In the genomic region with DNA sequence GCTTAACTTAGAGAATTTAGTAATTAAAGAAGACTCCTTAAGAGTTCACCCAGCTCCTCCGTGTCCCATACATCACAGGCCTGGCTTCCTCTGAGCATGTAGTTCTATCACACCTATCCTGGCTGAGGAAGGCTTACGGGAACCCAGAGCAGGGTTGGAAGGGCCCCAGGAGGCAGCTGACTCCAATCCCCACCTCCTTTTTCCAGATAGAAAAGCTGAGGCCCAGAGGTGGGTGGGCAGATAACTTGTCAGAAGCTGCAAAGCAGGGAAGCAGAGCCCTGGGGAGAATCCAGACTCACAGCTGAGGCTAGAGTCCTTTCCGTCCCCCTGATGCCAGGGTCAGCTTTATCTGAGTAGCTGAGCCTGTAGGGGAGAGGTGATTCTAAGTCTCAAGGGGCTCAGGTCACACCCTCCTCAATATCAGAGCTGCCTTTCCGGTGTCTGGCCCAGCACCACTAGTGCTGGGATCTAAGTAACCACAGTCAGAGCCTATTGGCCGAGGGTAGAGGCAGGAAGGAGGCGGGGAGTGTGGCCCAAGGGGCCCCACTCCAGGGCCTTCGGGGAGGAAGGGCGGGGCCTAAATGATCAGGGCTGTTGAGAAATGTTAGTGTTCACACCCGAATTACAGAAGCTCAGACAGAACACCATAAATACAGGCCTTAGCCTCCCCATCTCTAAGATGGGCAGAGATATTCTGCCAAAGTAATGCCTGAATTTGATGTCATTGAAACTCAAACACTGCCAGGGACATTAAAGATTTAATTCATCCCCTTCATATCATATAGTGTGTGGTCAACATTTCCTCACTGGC, we compare ENCODE assay signal across 8 cellular contexts. TPM values are rescaled to one million over a fixed set of nuclear protein-coding genes. Genes with fewer than 3 reads are reported as not detected.
DNase-seq lines count a peak whose midpoint lies in the region; ATAC-seq and TF ChIP-seq lines count a peak whose summit lies in the region.

No MANE protein-coding gene starts in this region.

- peaks cover 49% of the 10 kb centered on the region for H3K36me3 ChIP-seq in OCI-LY7 (ENCODE audit: insufficient read depth, low read length)
- no peaks in the 10 kb centered on the region for H3K36me3 ChIP-seq in smooth muscle cell (ENCODE audit: low read depth)
- H3K36me3 ChIP-seq in PC-9 (ENCODE audit: low read depth): no peaks in the 10 kb centered on the region

- H3K27me3 ChIP-seq in smooth muscle cell (ENCODE audit: low read depth): no peaks in the 10 kb centered on the region
- H3K27me3 ChIP-seq in PC-9 (ENCODE audit: insufficient read depth, low read depth): no peaks in the 10 kb centered on the region

- H3K27me3 Mint-ChIP-seq in activated T-helper 17 cell treated with anti-CD3 and anti-CD28 coated beads, Interleukin-2, amount 50 U/mL, for 72 hours: no peaks in the 10 kb centered on the region

- peak overlapping the region; percentile 67 for H3K4me3 ChIP-seq in OCI-LY7 (ENCODE audit: low read depth, low read length, poor library complexity, severe bottlenecking)
- H3K4me3 ChIP-seq in smooth muscle cell: no peak overlapping the region
- H3K4me3 ChIP-seq in PC-9: no peak overlapping the region

- ATAC-seq in GM18517 (IDR thresholded peaks at IDR 0.05; ENCODE audit: unreplicated experiment) (peak; percentile 71), HG02884 (IDR thresholded peaks at IDR 0.05; ENCODE audit: unreplicated experiment) (peak; percentile 74), Right ventricle myocardium superior (ENCODE audit: poor library complexity) (peak; percentile 89)
- peak; percentile 89 for ATAC-seq in activated T-helper 17 cell treated with anti-CD3 and anti-CD28 coated beads, Interleukin-2, amount 50 U/mL, for 72 hours (replicated peaks)

- peaks cover 97% of the 10 kb centered on the region for H3K4me1 ChIP-seq in OCI-LY7 (ENCODE audit: insufficient read depth, low read length, poor library complexity, severe bottlenecking)
- H3K4me1 ChIP-seq in smooth muscle cell (ENCODE audit: low read depth): no peaks in the 10 kb centered on the region
- no peaks in the 10 kb centered on the region for H3K4me1 ChIP-seq in PC-9 (replicated peaks; ENCODE audit: insufficient read depth)

- H3K27ac ChIP-seq in OCI-LY7 (ENCODE audit: low read depth, low read length, poor library complexity, severe bottlenecking) (peak overlapping the region; percentile 98), smooth muscle cell (ENCODE audit: low read depth) (no peak overlapping the region), PC-9 (no peak overlapping the region)

- H3K4me3 Mint-ChIP-seq in activated T-helper 17 cell treated with anti-CD3 and anti-CD28 coated beads, Interleukin-2, amount 50 U/mL, for 72 hours: peak overlapping the region; percentile 91

- TF ChIP-seq CTCF in OCI-LY7 (conservative IDR thresholded peaks at IDR 0.05; ENCODE audit: low read length): no peak
- TF ChIP-seq CTCF in smooth muscle cell (IDR thresholded peaks at IDR 0.05; ENCODE audit: borderline replicate concordance, insufficient read depth, poor library complexity, severe bottlenecking): no peak
- TF ChIP-seq CTCF in PC-9 (conservative IDR thresholded peaks at IDR 0.05): no peak

- peak overlapping the region; percentile 95 for H3K4me2 ChIP-seq in OCI-LY7 (ENCODE audit: low read length)
- H3K4me2 ChIP-seq in smooth muscle cell: peak overlapping the region; percentile 25
- H3K4me2 ChIP-seq in PC-9: no peak overlapping the region

- H3K9me2 ChIP-seq in OCI-LY7 (ENCODE audit: insufficient read depth, low read length): no peaks in the 10 kb centered on the region
- no peaks in the 10 kb centered on the region for H3K9me2 ChIP-seq in PC-9 (ENCODE audit: insufficient read depth)

- 34% methylated on average over 9 of the region's 9 CpGs for WGBS in smooth muscle cell (ENCODE audit: low lambda C conversion rate)

- CTCF ChIA-PET in OCI-LY7 (lab: Charles Lee; ENCODE audit: unreplicated experiment): interaction anchor here (0.6 to 1.4 kb wide), 12 partner anchors 9 to 514 kb away, joined by 3 to 8 read pairs (median 3); a partner anchor contains a TSS
- CTCF ChIA-PET in PC-9 (lab: Charles Lee): interaction anchor here (0.5 kb wide), 1 partner anchor 22 kb away, joined by 3 read pairs; no protein-coding TSS in a partner anchor

- no peaks in the 10 kb centered on the region for H3K9me3 ChIP-seq in OCI-LY7 (ENCODE audit: low read length)
- no peaks in the 10 kb centered on the region for H3K9me3 ChIP-seq in smooth muscle cell (replicated peaks; ENCODE audit: low read depth)
- no peaks in the 10 kb centered on the region for H3K9me3 ChIP-seq in PC-9 (ENCODE audit: insufficient read depth, low read depth)

- H3K79me2 ChIP-seq in OCI-LY7 (ENCODE audit: insufficient read depth, low read depth, low read length) (peaks cover 58% of the 10 kb centered on the region), smooth muscle cell (ENCODE audit: low read depth) (no peaks in the 10 kb centered on the region), PC-9 (ENCODE audit: low read depth) (no peaks in the 10 kb centered on the region)

- no peak overlapping the region for H3K9ac ChIP-seq in smooth muscle cell (ENCODE audit: low read depth)

- H2AFZ ChIP-seq in OCI-LY7 (ENCODE audit: low read length) (no peak overlapping the region), smooth muscle cell (ENCODE audit: low read depth) (peak overlapping the region; percentile 74), PC-9 (no peak overlapping the region)

- DNase-seq in OCI-LY7 (ENCODE audit: low spot score): peak; percentile 97
- DNase-seq in Right ventricle myocardium superior: peak; percentile 90
- DNase-seq in smooth muscle cell (lab: John Stamatoyannopoulos, UW; ENCODE audit: unreplicated experiment): no peak
- no peak for DNase-seq in RKO (ENCODE audit: low spot score)
- DNase-seq in PC-9: no peak

- peak overlapping the region; percentile 97 for H3K27ac Mint-ChIP-seq in activated T-helper 17 cell treated with anti-CD3 and anti-CD28 coated beads, Interleukin-2, amount 50 U/mL, for 72 hours

- no peaks in the 10 kb centered on the region for H3K9me3 Mint-ChIP-seq in activated T-helper 17 cell treated with anti-CD3 and anti-CD28 coated beads, Interleukin-2, amount 50 U/mL, for 72 hours

- intact Hi-C loops in OCI-LY7 (cut with micrococcal nuclease; ENCODE audit: unreplicated experiment): loop anchor here (1.0 to 5.0 kb wide), 9 partner anchors 10 to 558 kb away; a partner anchor contains a TSS
- intact Hi-C loops in Right ventricle myocardium superior (cut with DNase I): no loop called here
- intact Hi-C loops in PC-9 (cut with micrococcal nuclease; ENCODE audit: unreplicated experiment): no loop called here

- H3K36me3 Mint-ChIP-seq in activated T-helper 17 cell treated with anti-CD3 and anti-CD28 coated beads, Interleukin-2, amount 50 U/mL, for 72 hours (ENCODE audit: low read depth): peaks cover 69% of the 10 kb centered on the region

- TSS peak; percentile 48 for BruUV-seq in OCI-LY7 (replicated peaks; lab: Mats Ljungman, UMichigan)
- no TSS peak for BruUV-seq in PC-9 (replicated peaks; lab: Mats Ljungman, UMichigan)

- H3F3A ChIP-seq in smooth muscle cell (ENCODE audit: low read depth) (no peaks in the 10 kb centered on the region), PC-9 (ENCODE audit: insufficient read depth, low read depth) (no peaks in the 10 kb centered on the region)

- POLR2A ChIA-PET in OCI-LY7 (lab: Charles Lee) (interaction anchor here (0.6 to 15.6 kb wide), 15 partner anchors 8 to 133 kb away, joined by 3 to 272 read pairs (median 4); a partner anchor contains a TSS), PC-9 (lab: Charles Lee; ENCODE audit: unreplicated experiment) (no interaction called here)

- no peaks in the 10 kb centered on the region for H4K20me1 ChIP-seq in OCI-LY7 (ENCODE audit: insufficient read depth, low read length)
- H4K20me1 ChIP-seq in smooth muscle cell (ENCODE audit: low read depth): no peaks in the 10 kb centered on the region
- no peaks in the 10 kb centered on the region for H4K20me1 ChIP-seq in PC-9 (ENCODE audit: insufficient read depth)

- H3K4me1 Mint-ChIP-seq in activated T-helper 17 cell treated with anti-CD3 and anti-CD28 coated beads, Interleukin-2, amount 50 U/mL, for 72 hours: peaks cover 43% of the 10 kb centered on the region

RNA-seq across cellular contexts. Expression of a gene that starts 9.9 kb away (rescaled TPM):
- total RNA-seq in OCI-LY7 (2014; rRNA removed; shearing (Covaris generic)): 111 and 123 TPM in 2 replicates
- 118 and 119 TPM in 2 replicates for total RNA-seq in OCI-LY7 (2022)
- 10 to 100 TPM; 27.4 to 40.1 TPM for total RNA-seq in activated T-helper 17 cell treated with anti-CD3 and anti-CD28 coated beads, Interleukin-2, amount 50 U/mL, for 72 hours
- total RNA-seq in Right ventricle myocardium superior: 178 TPM
- 1.2 and 1.8 TPM in 2 replicates for total RNA-seq in smooth muscle cell
- polyA plus RNA-seq in smooth muscle cell: 1.1 and 3.8 TPM in 2 replicates
- 0.35 and 0.50 TPM in 2 replicates for total RNA-seq in PC-9 (2021)

RNA-seq across cellular contexts. Expression of a gene that starts 39.0 kb away (rescaled TPM):
- total RNA-seq in OCI-LY7 (2014; rRNA removed; shearing (Covaris generic)): 52.4 and 60.2 TPM in 2 replicates
- total RNA-seq in OCI-LY7 (2022): 52.9 and 64.5 TPM in 2 replicates
- 10 to 100 TPM; 32.2 to 41.1 TPM for total RNA-seq in activated T-helper 17 cell treated with anti-CD3 and anti-CD28 coated beads, Interleukin-2, amount 50 U/mL, for 72 hours
- total RNA-seq in Right ventricle myocardium superior: 26.2 TPM
- total RNA-seq in smooth muscle cell: 35.0 and 36.1 TPM in 2 replicates
- 16.3 and 20.3 TPM in 2 replicates for polyA plus RNA-seq in smooth muscle cell
- total RNA-seq in PC-9 (2021): 24.5 and 26.7 TPM in 2 replicates

RNA-seq across cellular contexts. Expression of a gene that starts 56.4 kb away (rescaled TPM):
- 26.1 and 35.6 TPM in 2 replicates for total RNA-seq in OCI-LY7 (2014; rRNA removed; shearing (Covaris generic))
- total RNA-seq in OCI-LY7 (2022) (52.9 and 74.1 TPM in 2 replicates), Right ventricle myocardium superior (202 TPM), smooth muscle cell (264 and 274 TPM in 2 replicates), PC-9 (2021) (18.0 and 22.4 TPM in 2 replicates)
- 100 to 1,000 TPM; 432 to 559 TPM for total RNA-seq in activated T-helper 17 cell treated with anti-CD3 and anti-CD28 coated beads, Interleukin-2, amount 50 U/mL, for 72 hours
- polyA plus RNA-seq in smooth muscle cell: 206 and 279 TPM in 2 replicates

Comparison
In these comparisons a context has a peak if more than half of its experiments do, and no peak if none do; other contexts are left out.
1. DNase-seq: peak in OCI-LY7 (single experiment) and Right ventricle myocardium superior (single experiment); none in smooth muscle cell (single experiment), RKO (single experiment) and PC-9 (0 of 2).
2. RNA of a gene that starts 9.9 kb away (total RNA-seq): 178 TPM in Right ventricle myocardium superior (single experiment), 111 to 123 TPM in OCI-LY7 and 27.4 to 40.1 TPM in activated T-helper 17 cell treated with anti-CD3 and anti-CD28 coated beads, Interleukin-2, amount 50 U/mL, for 72 hours; 1.2 to 1.8 TPM in smooth muscle cell and 0.35 to 0.50 TPM in PC-9; every median in the first group is over 10 times any median in the second.
3. Peak in every context shown above with its lines, with median percentiles within 50 percentile points of each other: ATAC-seq.